ENCODE assay signal across 7 cellular contexts in the genomic region with DNA sequence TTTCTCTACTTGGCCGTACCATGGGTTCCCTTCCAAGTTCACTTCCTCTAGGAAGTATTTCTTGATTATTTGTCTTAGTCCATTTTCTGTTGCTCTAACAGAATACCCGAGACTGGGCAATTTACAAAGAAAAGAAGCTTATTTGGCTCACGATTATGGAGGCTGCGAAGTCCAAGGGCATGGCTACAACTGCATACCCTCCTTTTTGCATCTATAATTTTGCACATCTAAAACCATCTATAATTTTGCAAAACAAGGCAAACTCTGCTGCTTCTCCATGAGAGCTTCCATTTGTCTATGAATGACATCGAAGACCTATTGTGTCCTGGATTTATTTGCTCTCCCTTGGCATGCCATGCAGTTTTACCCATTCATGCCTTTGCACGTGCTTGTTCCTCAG. TPM values are rescaled to one million over a fixed set of nuclear protein-coding genes. Genes with fewer than 3 reads are reported as not detected.
"Had no signal": no experiment of that assay in that cellular context is flagged by ENCODE, and none has a peak within 500 bp of the region (broad histone marks: within the 10 kb centered on the region; RNA-seq: fewer than 3 reads in every experiment).

No MANE protein-coding gene starts in this region.

- H3K4me3 Mint-ChIP-seq: IgD-negative memory B cell had no signal

- FAIRE-seq: HTR-8/SVneo, K562 had no signal

- ATAC-seq: K562 had no signal

- H3K36me3 Mint-ChIP-seq: IgD-negative memory B cell had no signal

- H3K27ac ChIP-seq: HL-60 had no signal

- H3K4me3 ChIP-seq: K562 had no signal

- H3K4me1 Mint-ChIP-seq: IgD-negative memory B cell had no signal

- DNase-seq: KBM-7, KG1 had no signal

- H3K27ac Mint-ChIP-seq: IgD-negative memory B cell had no signal

RNA-seq across cellular contexts. Expression of gene RGS9, which starts 27.6 kb away (rescaled TPM):
- total RNA-seq: HT-29 had no signal
